In genomic region chr12:24380122-24380521, GRCh38 we compare ENCODE assay signal across 1 cellular context.
TF ChIP-seq lines count a peak whose summit lies in the region.

No MANE protein-coding gene starts in this region.

TF ChIP-seq in GM23338, 12 proteins besides CTCF, POLR2A, EP300 and RAD21 (continued from another document):
- no peak for TF ChIP-seq EZH2phosphoT487 (IDR thresholded peaks at IDR 0.05; ENCODE audit: unreplicated experiment)
- TF ChIP-seq NANOG (IDR thresholded peaks at IDR 0.05; ENCODE audit: borderline replicate concordance), result no peak
